Comparison of ENCODE assay signal across 23 cellular contexts in the genomic region with DNA sequence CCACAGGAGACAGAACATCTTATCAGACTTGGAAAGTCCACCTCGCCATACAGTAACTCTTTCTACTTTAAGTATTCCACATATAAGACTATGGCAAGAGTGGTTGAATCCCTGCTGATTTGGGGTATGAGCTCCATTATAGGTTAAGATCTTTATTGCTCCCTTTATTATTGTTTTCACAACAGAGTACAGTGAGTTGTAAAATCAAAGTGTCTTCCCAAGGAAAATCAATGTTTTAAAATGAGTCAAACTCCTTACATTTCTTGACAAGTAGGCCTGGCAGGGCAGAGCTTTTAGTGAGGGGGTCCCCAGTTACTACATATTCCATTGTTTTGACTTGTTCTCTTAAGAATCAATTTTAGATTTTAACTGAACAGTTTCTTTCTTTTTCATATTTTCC. TPM values are rescaled to one million over a fixed set of nuclear protein-coding genes. Genes with fewer than 3 reads are reported as not detected.
DNase-seq lines count a peak whose midpoint lies in the region; ATAC-seq and TF ChIP-seq lines count a peak whose summit lies in the region.
"Had no signal": no experiment of that assay in that cellular context is flagged by ENCODE, and none has a peak within 500 bp of the region (broad histone marks: within the 10 kb centered on the region; RNA-seq: fewer than 3 reads in every experiment).

No MANE protein-coding gene starts in this region.

- peak overlapping the region; percentile 76 for H3K4me2 ChIP-seq in Loucy (ENCODE audit: low read depth, low read length, poor library complexity, severe bottlenecking)
- H3K4me2 ChIP-seq: BLaER1 had no signal

- no peak overlapping the region for H2AFZ ChIP-seq in Loucy (ENCODE audit: low read length)

- H3K27ac Mint-ChIP-seq in activated naive CD4-positive, alpha-beta T cell treated with anti-CD3 and anti-CD28 coated beads, Interleukin-2, amount 10 ng/mL, durations not matched to agents 7 days and 5 days = peak overlapping the region; percentile 85
- H3K27ac Mint-ChIP-seq in activated naive CD8-positive, alpha-beta T cell treated with anti-CD3 and anti-CD28 coated beads for 36 hours = peak overlapping the region; percentile 77
- H3K27ac Mint-ChIP-seq in stimulated activated naive CD8-positive, alpha-beta T cell treated with anti-CD3 and anti-CD28 coated beads, Interleukin-15, amount 100 ng/mL, for 72 hours = peak overlapping the region in 1 of 2 donors; percentile 74

- H3K79me2 ChIP-seq in Loucy (ENCODE audit: insufficient read depth, low read length) = 0 out of 2 replicates have a peak, but pooled peaks cover 4% of the 10 kb centered on the region

- no peaks in the 10 kb centered on the region for H3K27me3 Mint-ChIP-seq in activated naive CD4-positive, alpha-beta T cell treated with anti-CD3 and anti-CD28 coated beads, Interleukin-2, amount 10 ng/mL, durations not matched to agents 7 days and 5 days
- H3K27me3 Mint-ChIP-seq in activated naive CD8-positive, alpha-beta T cell treated with anti-CD3 and anti-CD28 coated beads for 36 hours = no peaks in the 10 kb centered on the region
- no peaks in the 10 kb centered on the region for H3K27me3 Mint-ChIP-seq in stimulated activated naive CD8-positive, alpha-beta T cell treated with anti-CD3 and anti-CD28 coated beads, Interleukin-15, amount 100 ng/mL, for 72 hours

- H4K20me1 ChIP-seq in Loucy (ENCODE audit: insufficient read depth, low read length, poor library complexity, severe bottlenecking) = no peaks in the 10 kb centered on the region
- H4K20me1 ChIP-seq: BLaER1 had no signal

- ATAC-seq in stimulated activated naive CD8-positive, alpha-beta T cell treated with anti-CD3 and anti-CD28 coated beads, Interleukin-15, amount 100 ng/mL, for 72 hours = no peak
- ATAC-seq: GM12878, HCT116, left cardiac atrium, right lobe of liver had no signal

- no peaks in the 10 kb centered on the region for H3K9me3 Mint-ChIP-seq in activated naive CD4-positive, alpha-beta T cell treated with anti-CD3 and anti-CD28 coated beads, Interleukin-2, amount 10 ng/mL, durations not matched to agents 7 days and 5 days
- no peaks in the 10 kb centered on the region for H3K9me3 Mint-ChIP-seq in activated naive CD8-positive, alpha-beta T cell treated with anti-CD3 and anti-CD28 coated beads for 36 hours
- peaks cover 0 to 7% of the 10 kb centered on the region in 2 donors for H3K9me3 Mint-ChIP-seq in stimulated activated naive CD8-positive, alpha-beta T cell treated with anti-CD3 and anti-CD28 coated beads, Interleukin-15, amount 100 ng/mL, for 72 hours

- H3K4me1 Mint-ChIP-seq in activated naive CD4-positive, alpha-beta T cell treated with anti-CD3 and anti-CD28 coated beads, Interleukin-2, amount 10 ng/mL, durations not matched to agents 7 days and 5 days = peaks cover 77% of the 10 kb centered on the region
- H3K4me1 Mint-ChIP-seq in activated naive CD8-positive, alpha-beta T cell treated with anti-CD3 and anti-CD28 coated beads for 36 hours = peaks cover 71% of the 10 kb centered on the region
- H3K4me1 Mint-ChIP-seq in stimulated activated naive CD8-positive, alpha-beta T cell treated with anti-CD3 and anti-CD28 coated beads, Interleukin-15, amount 100 ng/mL, for 72 hours = peaks cover 77% of the 10 kb centered on the region

- peak overlapping the region; percentile 60 for H3K4me3 Mint-ChIP-seq in activated naive CD4-positive, alpha-beta T cell treated with anti-CD3 and anti-CD28 coated beads, Interleukin-2, amount 10 ng/mL, durations not matched to agents 7 days and 5 days
- peak overlapping the region; percentile 57 for H3K4me3 Mint-ChIP-seq in activated naive CD8-positive, alpha-beta T cell treated with anti-CD3 and anti-CD28 coated beads for 36 hours
- peak overlapping the region; percentile 17 to 54 for H3K4me3 Mint-ChIP-seq in stimulated activated naive CD8-positive, alpha-beta T cell treated with anti-CD3 and anti-CD28 coated beads, Interleukin-15, amount 100 ng/mL, for 72 hours

- peaks cover 22% of the 10 kb centered on the region for H3F3A ChIP-seq in Loucy (ENCODE audit: low read depth)

- peaks cover 76% of the 10 kb centered on the region for H3K36me3 Mint-ChIP-seq in activated naive CD4-positive, alpha-beta T cell treated with anti-CD3 and anti-CD28 coated beads, Interleukin-2, amount 10 ng/mL, durations not matched to agents 7 days and 5 days
- H3K36me3 Mint-ChIP-seq in activated naive CD8-positive, alpha-beta T cell treated with anti-CD3 and anti-CD28 coated beads for 36 hours = peaks cover 63% of the 10 kb centered on the region

- peaks cover 87% of the 10 kb centered on the region for H3K4me1 ChIP-seq in Loucy (ENCODE audit: insufficient read depth, low read length, poor library complexity, severe bottlenecking)
- H3K4me1 ChIP-seq: right lobe of liver had no signal

- no peaks in the 10 kb centered on the region for H3K27me3 ChIP-seq in Loucy (ENCODE audit: insufficient read depth, low read length, poor library complexity, severe bottlenecking)
- H3K27me3 ChIP-seq: BLaER1, right lobe of liver, upper lobe of left lung had no signal

- H3K9me2 ChIP-seq in Loucy (replicated peaks; ENCODE audit: low read depth, low read length) = no peaks in the 10 kb centered on the region

- TF ChIP-seq CTCF in Loucy (conservative IDR thresholded peaks at IDR 0.05; ENCODE audit: low read length) = no peak

- H3K4me3 ChIP-seq in Loucy (ENCODE audit: low read length, poor library complexity, severe bottlenecking) = peak overlapping the region; percentile 68
- H3K4me3 ChIP-seq: BLaER1, GM12878, right lobe of liver, upper lobe of left lung had no signal

- no peaks in the 10 kb centered on the region for H3K9me3 ChIP-seq in Loucy (ENCODE audit: insufficient read depth, low read depth, low read length)
- H3K9me3 ChIP-seq: BLaER1, right lobe of liver, upper lobe of left lung had no signal

- CTCF ChIA-PET in activated naive CD4-positive, alpha-beta T cell treated with anti-CD3 and anti-CD28 coated beads, Interleukin-2, amount 10 ng/mL, durations not matched to agents 7 days and 5 days (lab: Charles Lee) = interaction anchor here (1.3 to 22.9 kb wide), 3 partner anchors 11 to 96 kb away, joined by 3 to 689 read pairs (median 49); partner anchors contain the start of genes STAT1 and STAT4

- no peaks in the 10 kb centered on the region for H3K36me3 ChIP-seq in Loucy (ENCODE audit: insufficient read depth, low read length)
- H3K36me3 ChIP-seq: BLaER1, right lobe of liver, upper lobe of left lung had no signal

- no peak for DNase-seq in activated naive CD4-positive, alpha-beta T cell treated with anti-CD3 and anti-CD28 coated beads, Interleukin-2, amount 10 ng/mL, durations not matched to agents 7 days and 5 days
- DNase-seq in activated naive CD4-positive, alpha-beta T cell treated with Interleukin-2 at 50 U/mL for 16 hours = no peak
- DNase-seq in activated naive CD8-positive, alpha-beta T cell treated with anti-CD3 and anti-CD28 coated beads for 36 hours = no peak
- no peak for DNase-seq in stimulated activated naive CD8-positive, alpha-beta T cell treated with anti-CD3 and anti-CD28 coated beads, Interleukin-15, amount 100 ng/mL, for 72 hours
- DNase-seq in T-helper 9 cell (no peak), NK-92 (lab: John Stamatoyannopoulos, UW; ENCODE audit: unreplicated experiment) (no peak)
- DNase-seq: activated CD4-positive, alpha-beta T cell treated with anti-CD3 and anti-CD28 coated beads, Interleukin-2, amount 50 U/mL, for 1 hour; dermis blood vessel endothelial cell; KBM-7; left cardiac atrium; mammary epithelial cell; NCI-H1436; NCI-H2081 treated with DMSO at 0.1 percent for 48 hours; NCI-H774; posterior cingulate gyrus; right lobe of liver; RPMI8226; stimulated activated CD4-positive, alpha-beta T cell treated with anti-CD3 and anti-CD28 coated beads, Interleukin-2, amount 100 ng/mL, for 48 hours; upper lobe of left lung had no signal

- peak overlapping the region; percentile 74 for H3K9ac ChIP-seq in Loucy (ENCODE audit: low read depth, low read length, poor library complexity, severe bottlenecking)
- H3K9ac ChIP-seq: BLaER1 had no signal

RNA-seq across cellular contexts. Expression of gene STAT1, which starts 49.6 kb away (rescaled TPM):
- 100 to 1,000 TPM; 383 to 389 TPM for total RNA-seq in activated naive CD8-positive, alpha-beta T cell treated with anti-CD3 and anti-CD28 coated beads for 36 hours
